In the genomic region with DNA sequence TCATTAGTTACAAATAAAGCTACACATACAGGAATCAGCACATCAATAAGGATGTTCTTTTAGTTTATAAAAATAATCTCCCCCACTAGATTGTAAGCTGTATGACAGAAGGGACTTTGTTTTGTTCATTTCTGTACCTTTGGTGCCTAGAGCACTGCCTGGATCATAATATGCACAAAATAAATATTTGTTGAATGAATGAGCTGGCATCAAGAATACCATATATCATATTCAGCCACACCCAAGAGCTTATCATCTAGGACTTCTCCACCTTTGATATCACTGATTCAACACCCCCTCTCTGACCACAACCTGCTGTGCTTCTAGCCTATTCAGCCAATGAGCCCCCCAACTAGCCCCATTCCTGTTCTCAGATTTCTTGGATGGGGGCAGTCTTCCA, we compare ENCODE assay signal across 25 cellular contexts. TPM values are rescaled to one million over a fixed set of nuclear protein-coding genes. Genes with fewer than 3 reads are reported as not detected.
"Had no signal": no experiment of that assay in that cellular context is flagged by ENCODE, and none has a peak within 500 bp of the region (broad histone marks: within the 10 kb centered on the region; RNA-seq: fewer than 3 reads in every experiment).

No MANE protein-coding gene starts in this region.

- H3K27ac ChIP-seq: epithelial cell of prostate, gastrocnemius medialis, psoas muscle, sigmoid colon, spleen, testis, tibial artery had no signal

- H3K36me3 ChIP-seq: gastrocnemius medialis, sigmoid colon, spleen, tibial artery had no signal

- H3K36me3 Mint-ChIP-seq: naive thymus-derived CD8-positive, alpha-beta T cell; stimulated activated memory B cell treated with anti-CD40 and anti-IgM and Interleukin-4, amounts not matched to agents 10 μg/mL and 1 μg/mL and 100 μg/mL, for 72 hours; type B pancreatic cell had no signal

- H3K27me3 Mint-ChIP-seq: type B pancreatic cell had no signal

- H3K4me3 ChIP-seq: gastrocnemius medialis, psoas muscle, sigmoid colon, spleen, testis, tibial artery had no signal

- H3K27me3 ChIP-seq: gastrocnemius medialis, sigmoid colon, spleen, testis, tibial artery had no signal

- H3K4me3 Mint-ChIP-seq: endodermal cell; naive thymus-derived CD8-positive, alpha-beta T cell; nephron progenitor cell; stimulated activated memory B cell treated with anti-CD40 and anti-IgM and Interleukin-4, amounts not matched to agents 10 μg/mL and 1 μg/mL and 100 μg/mL, for 72 hours; type B pancreatic cell had no signal

- H3K9me3 Mint-ChIP-seq: naive thymus-derived CD8-positive, alpha-beta T cell; stimulated activated memory B cell treated with anti-CD40 and anti-IgM and Interleukin-4, amounts not matched to agents 10 μg/mL and 1 μg/mL and 100 μg/mL, for 72 hours had no signal

- H3K27ac Mint-ChIP-seq: endodermal cell; naive thymus-derived CD8-positive, alpha-beta T cell; nephron progenitor cell; stimulated activated memory B cell treated with anti-CD40 and anti-IgM and Interleukin-4, amounts not matched to agents 10 μg/mL and 1 μg/mL and 100 μg/mL, for 72 hours; type B pancreatic cell had no signal

- ATAC-seq: esophagus mucosa; gastrocnemius medialis; left lobe of liver; naive thymus-derived CD8-positive, alpha-beta T cell; psoas muscle; right cardiac atrium; stimulated activated memory B cell treated with anti-CD40 and anti-IgM and Interleukin-4, amounts not matched to agents 10 μg/mL and 1 μg/mL and 100 μg/mL, for 72 hours; stimulated activated naive CD8-positive, alpha-beta T cell treated with anti-CD3 and anti-CD28 coated beads, Interleukin-15, Interleukin-2, amounts not matched to agents 100 U/mL and 50 U/mL, for 24 hours had no signal

- FAIRE-seq: keratinocyte had no signal

- H3K9me3 ChIP-seq: gastrocnemius medialis, psoas muscle, sigmoid colon, spleen, testis, tibial artery had no signal

- H3K4me1 Mint-ChIP-seq: naive thymus-derived CD8-positive, alpha-beta T cell; nephron progenitor cell; stimulated activated memory B cell treated with anti-CD40 and anti-IgM and Interleukin-4, amounts not matched to agents 10 μg/mL and 1 μg/mL and 100 μg/mL, for 72 hours had no signal

- DNase-seq: effector CD8-positive, alpha-beta T cell; endodermal cell; foreskin fibroblast; gastrocnemius medialis; head of caudate nucleus; mesendoderm; midbrain; naive thymus-derived CD8-positive, alpha-beta T cell; nephron progenitor cell; nucleus accumbens; psoas muscle; right cardiac atrium; sigmoid colon; spleen; stimulated activated CD4-positive, alpha-beta T cell treated with anti-CD3 and anti-CD28 coated beads, Interleukin-4, amount 100 ng/mL, for 4 hours; stimulated activated naive CD8-positive, alpha-beta T cell treated with anti-CD3 and anti-CD28 coated beads, Interleukin-15, Interleukin-2, amounts not matched to agents 100 U/mL and 50 U/mL, for 24 hours; substantia nigra; testis; tibial artery had no signal

- H3K4me1 ChIP-seq: gastrocnemius medialis, psoas muscle, sigmoid colon, spleen, testis, tibial artery had no signal

RNA-seq across cellular contexts. Expression of a gene that starts 10.6 kb away (rescaled TPM):
- total RNA-seq: naive thymus-derived CD8-positive, alpha-beta T cell had no signal
- polyA plus RNA-seq: naive thymus-derived CD8-positive, alpha-beta T cell had no signal
